In genomic region chr12:94145231-94145979, GRCh38 we compare ENCODE assay signal across 8 cellular contexts. TPM values are rescaled to one million over a fixed set of nuclear protein-coding genes. Genes with fewer than 3 reads are reported as not detected.
DNase-seq lines count a peak whose midpoint lies in the region; ATAC-seq and TF ChIP-seq lines count a peak whose summit lies in the region.

No MANE protein-coding gene starts in this region.

- no peak for ATAC-seq in CD4-positive, alpha-beta T cell (ENCODE audit: poor library complexity)
- ATAC-seq in HG03460 (IDR thresholded peaks at IDR 0.05; ENCODE audit: unreplicated experiment): no peak

- no peak for TF ChIP-seq POLR2A in adrenal gland (IDR thresholded peaks at IDR 0.05)

- H3K9me3 Mint-ChIP-seq in CD4-positive, alpha-beta T cell: no peaks in the 10 kb centered on the region
- H3K9me3 Mint-ChIP-seq in endothelial cell (ENCODE audit: unreplicated experiment): no peaks in the 10 kb centered on the region
- H3K9me3 Mint-ChIP-seq in activated naive CD8-positive, alpha-beta T cell treated with anti-CD3 and anti-CD28 coated beads for 36 hours: no peaks in the 10 kb centered on the region

- no peak overlapping the region for H2BK12ac ChIP-seq in mesenchymal stem cell (ENCODE audit: low read length in 2 of 2)

- no peak overlapping the region for H3K4ac ChIP-seq in mesenchymal stem cell (ENCODE audit: low read depth in 1 of 2, low read length in 2 of 2)

- H2BK15ac ChIP-seq in mesenchymal stem cell (ENCODE audit: low read depth, poor library complexity, severe bottlenecking): no peak overlapping the region

- H3K27me3 Mint-ChIP-seq in CD4-positive, alpha-beta T cell: no peaks in the 10 kb centered on the region
- peaks cover 6% of the 10 kb centered on the region for H3K27me3 Mint-ChIP-seq in endothelial cell (ENCODE audit: unreplicated experiment)
- H3K27me3 Mint-ChIP-seq in activated naive CD8-positive, alpha-beta T cell treated with anti-CD3 and anti-CD28 coated beads for 36 hours: peaks cover 18% of the 10 kb centered on the region

- peak overlapping the region; percentile 66 for H3K4me3 Mint-ChIP-seq in CD4-positive, alpha-beta T cell
- H3K4me3 Mint-ChIP-seq in endothelial cell (ENCODE audit: unreplicated experiment): no peak overlapping the region
- no peak overlapping the region for H3K4me3 Mint-ChIP-seq in activated naive CD8-positive, alpha-beta T cell treated with anti-CD3 and anti-CD28 coated beads for 36 hours

- DNase-seq in CD4-positive, alpha-beta T cell: no peak
- DNase-seq in HT1080 (ENCODE audit: low read depth) (peak; percentile 43), adrenal gland (peak in 1 of 7 donors; percentile 64), mesenchymal stem cell (peak; percentile 30), endothelial cell (ENCODE audit: low spot score) (no peak), cortex of kidney (lab: John Stamatoyannopoulos, UW) (no peak)
- DNase-seq in activated naive CD8-positive, alpha-beta T cell treated with anti-CD3 and anti-CD28 coated beads for 36 hours: no peak

- H3K36me3 ChIP-seq in adrenal gland (replicated peaks in 1 of 2) (no peaks in the 10 kb centered on the region), mesenchymal stem cell (ENCODE audit: control insufficient read depth in 1 of 2, insufficient read depth in 2 of 2, low read depth in 1 of 2, low read length in 2 of 2) (no peaks in the 10 kb centered on the region)

- H3K4me1 ChIP-seq in adrenal gland (replicated peaks in 1 of 2) (no peaks in the 10 kb centered on the region), mesenchymal stem cell (ENCODE audit: control insufficient read depth, insufficient read depth, low read depth, low read length) (peaks cover 30% of the 10 kb centered on the region)

- peaks cover 9% of the 10 kb centered on the region for H3K4me1 Mint-ChIP-seq in CD4-positive, alpha-beta T cell (ENCODE audit: low read depth)
- no peaks in the 10 kb centered on the region for H3K4me1 Mint-ChIP-seq in endothelial cell (ENCODE audit: unreplicated experiment)
- H3K4me1 Mint-ChIP-seq in activated naive CD8-positive, alpha-beta T cell treated with anti-CD3 and anti-CD28 coated beads for 36 hours: peaks cover 12% of the 10 kb centered on the region

- H3K18ac ChIP-seq in mesenchymal stem cell (ENCODE audit: low read depth in 1 of 2, low read length in 2 of 2): no peak overlapping the region

- 48 to 55% (median 52%) methylated on average over 11 to 12 of the region's 12 CpGs for WGBS in adrenal gland, 4 donors
- WGBS in mesenchymal stem cell: 68% methylated on average over 11 of the region's 12 CpGs

- POLR2A ChIA-PET in CD4-positive, alpha-beta T cell (lab: Charles Lee): no interaction called here

- peak overlapping the region; percentile 23 for H3K9ac ChIP-seq in mesenchymal stem cell (ENCODE audit: low read length)

- no peaks in the 10 kb centered on the region for H3K9me3 ChIP-seq in CD4-positive, alpha-beta T cell (ENCODE audit: control insufficient read depth, low read length)
- no peaks in the 10 kb centered on the region for H3K9me3 ChIP-seq in adrenal gland (replicated peaks in 1 of 3)
- H3K9me3 ChIP-seq in mesenchymal stem cell (ENCODE audit: control insufficient read depth, low read length): no peaks in the 10 kb centered on the region

- H3K79me1 ChIP-seq in mesenchymal stem cell (replicated peaks; ENCODE audit: low read length, poor library complexity, severe bottlenecking): no peaks in the 10 kb centered on the region

- no peak overlapping the region for H2AK5ac ChIP-seq in mesenchymal stem cell (ENCODE audit: low read length, severe bottlenecking)

- no peak overlapping the region for H4K8ac ChIP-seq in mesenchymal stem cell (ENCODE audit: low read length)

- no peak overlapping the region for H2AFZ ChIP-seq in mesenchymal stem cell (ENCODE audit: low read depth, low read length)

- no peak overlapping the region for H3K23ac ChIP-seq in mesenchymal stem cell (ENCODE audit: low read length in 2 of 2)

- H3K27ac ChIP-seq in CD4-positive, alpha-beta T cell (ENCODE audit: low read depth, low read length): no peak overlapping the region
- H3K27ac ChIP-seq in adrenal gland (no peak overlapping the region), mesenchymal stem cell (ENCODE audit: low read length, poor library complexity, severe bottlenecking) (no peak overlapping the region)

- intact Hi-C loops in CD4-positive, alpha-beta T cell (cut with DNase I, micrococcal nuclease): loop anchor here (5.0 to 10.0 kb wide), 6 partner anchors 117 to 1399 kb away; partner anchors contain the start of gene CEP83 (in 1 of the 2)
- intact Hi-C loops in adrenal gland (cut with DNase I): loop anchor here in 1 of 2 donors (10.0 kb wide), 1 partner anchor 289 kb away; no protein-coding TSS in a partner anchor

- H3K14ac ChIP-seq in mesenchymal stem cell (ENCODE audit: low read length in 2 of 2): no peak overlapping the region

- no peak for TF ChIP-seq CTCF in CD4-positive, alpha-beta T cell (IDR thresholded peaks at IDR 0.05)
- peak in 5 of 6 experiments; percentile 24 to 60 (median 40) for TF ChIP-seq CTCF in adrenal gland (IDR thresholded peaks at IDR 0.05)
- TF ChIP-seq CTCF in endothelial cell (IDR thresholded peaks at IDR 0.05; ENCODE audit: unreplicated experiment): no peak

- H3K4me3 ChIP-seq in adrenal gland (no peak overlapping the region), mesenchymal stem cell (ENCODE audit: insufficient read depth in 1 of 2, low read depth in 1 of 2, low read length in 2 of 2) (no peak overlapping the region)

- no peak overlapping the region for H4K91ac ChIP-seq in mesenchymal stem cell (ENCODE audit: low read length)

- H2BK120ac ChIP-seq in mesenchymal stem cell (ENCODE audit: low read depth, low read length): no peak overlapping the region

- no peaks in the 10 kb centered on the region for H3K27me3 ChIP-seq in CD4-positive, alpha-beta T cell (ENCODE audit: control insufficient read depth, insufficient read depth, low read length)
- H3K27me3 ChIP-seq in adrenal gland (peaks cover 10% of the 10 kb centered on the region), mesenchymal stem cell (ENCODE audit: control insufficient read depth in 1 of 2, insufficient read depth in 1 of 2, low read length in 2 of 2) (peaks cover 40 to 55% of the 10 kb centered on the region in 2 experiments)

- no peak overlapping the region for H2BK5ac ChIP-seq in mesenchymal stem cell (ENCODE audit: low read depth, low read length, poor library complexity, severe bottlenecking)

- no peaks in the 10 kb centered on the region for H3K36me3 Mint-ChIP-seq in CD4-positive, alpha-beta T cell (ENCODE audit: low read depth)
- peaks cover 2% of the 10 kb centered on the region for H3K36me3 Mint-ChIP-seq in endothelial cell (ENCODE audit: low read depth, unreplicated experiment)
- H3K36me3 Mint-ChIP-seq in activated naive CD8-positive, alpha-beta T cell treated with anti-CD3 and anti-CD28 coated beads for 36 hours: no peaks in the 10 kb centered on the region

- H3K27ac Mint-ChIP-seq in CD4-positive, alpha-beta T cell: no peak overlapping the region
- no peak overlapping the region for H3K27ac Mint-ChIP-seq in endothelial cell (ENCODE audit: unreplicated experiment)
- H3K27ac Mint-ChIP-seq in activated naive CD8-positive, alpha-beta T cell treated with anti-CD3 and anti-CD28 coated beads for 36 hours: no peak overlapping the region

- no peak overlapping the region for H3K4me2 ChIP-seq in mesenchymal stem cell (ENCODE audit: low read length, poor library complexity, severe bottlenecking)

- CTCF ChIA-PET in CD4-positive, alpha-beta T cell (lab: Charles Lee): interaction anchor here (0.9 to 1.2 kb wide), 2 partner anchors 69 to 158 kb away, joined by 3 read pairs; no protein-coding TSS in a partner anchor

RNA-seq across cellular contexts. Expression of gene PLXNC1, which starts 3.0 kb away (rescaled TPM):
- 1 to 10 TPM; 5.2 to 5.3 TPM for total RNA-seq in CD4-positive, alpha-beta T cell
- 0.57 and 0.66 TPM in 2 replicates for total RNA-seq in HT1080 (2014; rRNA removed; shearing (Covaris generic))
- polyA plus RNA-seq in HT1080 (2015; cell fraction: cytosol; rRNA removed): 1.2 and 2.2 TPM in 2 replicates
- 1.1 and 1.4 TPM in 2 replicates for polyA plus RNA-seq in HT1080 (2015; cell fraction: nucleus; rRNA removed)
- total RNA-seq in adrenal gland (10 to 100 TPM; 10.5 to 23.4 (median 13.2) TPM), endothelial cell (ENCODE audit: unreplicated experiment) (1.1 TPM)
- 10 to 100 TPM in 1 of 3 donors, 1 to 10 TPM in 2; 2.5 to 16.9 (median 4.3) TPM for polyA plus RNA-seq in adrenal gland
- 2.2 TPM for polyA plus RNA-seq in mesenchymal stem cell (2013, experiment 1 of 2)
- polyA plus RNA-seq in mesenchymal stem cell (2013, experiment 2 of 2): 2.3 TPM
- total RNA-seq in activated naive CD8-positive, alpha-beta T cell treated with anti-CD3 and anti-CD28 coated beads for 36 hours: 1 to 10 TPM; 4.7 to 6.0 TPM

Comparison
In these comparisons a context has a peak if more than half of its experiments do, and no peak if none do; other contexts are left out.
1. DNase-seq: peak in HT1080 (single experiment) and mesenchymal stem cell (single experiment); none in CD4-positive, alpha-beta T cell (0 of 10), endothelial cell (single experiment), activated naive CD8-positive, alpha-beta T cell treated with anti-CD3 and anti-CD28 coated beads for 36 hours (single experiment) and cortex of kidney (single experiment).
2. CTCF ChIP-seq: peak in adrenal gland (5 of 6); none in CD4-positive, alpha-beta T cell (single experiment) and endothelial cell (single experiment).